ENCODE assay signal across 13 cellular contexts in genomic region chr3:16183601-16184270, GRCh38. TPM values are rescaled to one million over a fixed set of nuclear protein-coding genes. Genes with fewer than 3 reads are reported as not detected.
DNase-seq lines count a peak whose midpoint lies in the region; ATAC-seq, FAIRE-seq and TF ChIP-seq lines count a peak whose summit lies in the region.
"Had no signal": no experiment of that assay in that cellular context is flagged by ENCODE, and none has a peak within 500 bp of the region (broad histone marks: within the 10 kb centered on the region; RNA-seq: fewer than 3 reads in every experiment).

No MANE protein-coding gene starts in this region.

- H3K27ac ChIP-seq in breast epithelium (peak overlapping the region in 1 of 2 donors; percentile 48), right atrium auricular region (peak overlapping the region in 1 of 2 donors; percentile 45)
- H3K27ac ChIP-seq: tibial artery had no signal

- H3K27me3 ChIP-seq in breast epithelium (no peaks in the 10 kb centered on the region), bronchial epithelial cell (ENCODE audit: control insufficient read depth, insufficient read depth, low read length) (no peaks in the 10 kb centered on the region), right atrium auricular region (no peaks in the 10 kb centered on the region)
- H3K27me3 ChIP-seq: tibial artery had no signal

- ATAC-seq in GM21515 (IDR thresholded peaks at IDR 0.05; ENCODE audit: unreplicated experiment) (no peak), HG03045 (IDR thresholded peaks at IDR 0.05; ENCODE audit: unreplicated experiment) (no peak), GM18519 (IDR thresholded peaks at IDR 0.05; ENCODE audit: low FRiP score, unreplicated experiment) (no peak)

- H3K4me3 Mint-ChIP-seq in MCF 10A (ENCODE audit: unreplicated experiment), result no peak overlapping the region
- H3K4me3 Mint-ChIP-seq: activated naive CD4-positive, alpha-beta T cell treated with anti-CD3 and anti-CD28 coated beads, Interleukin-2, amount 50 U/mL, for 24 hours; naive B cell had no signal

- TF ChIP-seq POLR2A in breast epithelium (IDR thresholded peaks at IDR 0.05), result no peak

- H3K36me3 Mint-ChIP-seq in MCF 10A (ENCODE audit: insufficient read depth, unreplicated experiment), result peaks cover 6% of the 10 kb centered on the region
- H3K36me3 Mint-ChIP-seq: activated naive CD4-positive, alpha-beta T cell treated with anti-CD3 and anti-CD28 coated beads, Interleukin-2, amount 50 U/mL, for 24 hours; naive B cell had no signal

- no peaks in the 10 kb centered on the region for H3K9me3 Mint-ChIP-seq in MCF 10A (ENCODE audit: unreplicated experiment)
- H3K9me3 Mint-ChIP-seq: activated naive CD4-positive, alpha-beta T cell treated with anti-CD3 and anti-CD28 coated beads, Interleukin-2, amount 50 U/mL, for 24 hours had no signal

- BruUV-seq in MCF 10A (replicated peaks; lab: Mats Ljungman, UMichigan), result no TSS peak

- POLR2A ChIA-PET in MCF 10A (lab: Yijun Ruan, JAX), result interaction anchor here (0.7 to 1.9 kb wide), 13 partner anchors 8 to 367 kb away, joined by 3 to 13 read pairs (median 3); partner anchors contain the start of genes GALNT15 and OXNAD1

- H3K27ac Mint-ChIP-seq in MCF 10A (ENCODE audit: low read depth, unreplicated experiment), result peak overlapping the region; percentile 26
- H3K27ac Mint-ChIP-seq: activated naive CD4-positive, alpha-beta T cell treated with anti-CD3 and anti-CD28 coated beads, Interleukin-2, amount 50 U/mL, for 24 hours; naive B cell had no signal

- intact Hi-C loops in MCF 10A (cut with micrococcal nuclease), result no loop called here
- intact Hi-C loops in breast epithelium (cut with DNase I; ENCODE audit: low total_unique reads), result no loop called here

- H3K4me1 Mint-ChIP-seq in MCF 10A (ENCODE audit: insufficient read depth, unreplicated experiment), result peaks cover 37% of the 10 kb centered on the region

- H3K4me1 ChIP-seq in breast epithelium (no peaks in the 10 kb centered on the region), right atrium auricular region (peaks cover 0 to 4% of the 10 kb centered on the region in 2 donors)

- CTCF ChIA-PET in MCF 10A (lab: Yijun Ruan, JAX), result interaction anchor here (0.6 to 11.9 kb wide), 14 partner anchors 9 to 372 kb away, joined by 3 to 183 read pairs (median 4); partner anchors contain the start of gene OXNAD1

- H3K27me3 Mint-ChIP-seq in MCF 10A (ENCODE audit: insufficient read depth, unreplicated experiment), result no peaks in the 10 kb centered on the region
- H3K27me3 Mint-ChIP-seq: activated naive CD4-positive, alpha-beta T cell treated with anti-CD3 and anti-CD28 coated beads, Interleukin-2, amount 50 U/mL, for 24 hours had no signal

- TF ChIP-seq CTCF in MCF 10A (IDR thresholded peaks at IDR 0.05; ENCODE audit: unreplicated experiment) (no peak), breast epithelium (IDR thresholded peaks at IDR 0.05) (no peak), bronchial epithelial cell (IDR thresholded peaks at IDR 0.05; ENCODE audit: insufficient read depth, low read length, severe bottlenecking) (no peak), right atrium auricular region (IDR thresholded peaks at IDR 0.05) (no peak)

- no peak for FAIRE-seq in bronchial epithelial cell (lab: Jason Lieb, UNC)
- FAIRE-seq: A204.1 had no signal

- H3K4me3 ChIP-seq in breast epithelium (no peak overlapping the region), bronchial epithelial cell (ENCODE audit: low read depth, low read length) (no peak overlapping the region), right atrium auricular region (no peak overlapping the region)
- H3K4me3 ChIP-seq: tibial artery had no signal

- H3K36me3 ChIP-seq in breast epithelium (no peaks in the 10 kb centered on the region), bronchial epithelial cell (ENCODE audit: control insufficient read depth, insufficient read depth, low read length) (no peaks in the 10 kb centered on the region), right atrium auricular region (peaks cover 17% of the 10 kb centered on the region)

- H3K9me3 ChIP-seq in breast epithelium, result no peaks in the 10 kb centered on the region
- no peaks in the 10 kb centered on the region for H3K9me3 ChIP-seq in right atrium auricular region
- H3K9me3 ChIP-seq: tibial artery had no signal

- DNase-seq in MCF 10A (ENCODE audit: unreplicated experiment), result peak; percentile 82
- DNase-seq in breast epithelium (ENCODE audit: low spot score in 2 of 2), result no peak
- peak; percentile 40 for DNase-seq in bronchial epithelial cell (ENCODE audit: low read depth)
- peak; percentile 63 for DNase-seq in right atrium auricular region (ENCODE audit: low spot score)
- DNase-seq in cortex of kidney (lab: John Stamatoyannopoulos, UW), result no peak
- DNase-seq: activated CD4-positive, CD25-positive, alpha-beta regulatory T cell; naive B cell had no signal

RNA-seq across cellular contexts. Expression of gene GALNT15, which starts 9.3 kb away (rescaled TPM):
- total RNA-seq in MCF 10A (2022) (3.0 and 10.2 TPM in 2 replicates), breast epithelium (100 to 1,000 TPM in 2 of 3 donors, 10 to 100 TPM in 1; 68.5 to 492 (median 215) TPM), bronchial epithelial cell (0.53 TPM in 1 of 2 replicates, not detected in the other), right atrium auricular region (10 to 100 TPM; 21.7 to 83.1 TPM)

Comparison
In these comparisons a context has a peak if more than half of its experiments do, and no peak if none do; other contexts are left out.
1. DNase-seq: peak in MCF 10A (single experiment), bronchial epithelial cell (single experiment) and right atrium auricular region (single experiment); none in breast epithelium (0 of 2) and cortex of kidney (single experiment).